19 cellular contexts compared by ENCODE assay signal in the genomic region with DNA sequence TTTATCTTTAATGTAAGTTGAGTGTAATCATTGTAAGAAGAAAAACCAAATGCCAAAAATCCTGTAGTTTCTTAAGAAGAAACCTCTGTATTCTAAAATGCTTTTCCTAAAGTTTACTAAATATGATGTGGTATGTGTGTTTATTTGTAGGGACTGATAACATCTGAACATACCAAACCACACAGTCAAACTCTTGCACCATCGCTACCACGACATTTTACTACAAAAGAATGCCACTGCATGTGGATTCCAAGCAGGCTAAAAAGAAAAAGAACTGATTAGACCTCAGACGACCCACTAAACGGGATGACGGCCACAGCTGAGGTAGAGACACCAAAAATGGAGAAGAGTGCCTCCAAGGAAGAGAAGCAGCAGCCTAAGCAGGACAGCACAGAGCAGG. TPM values are rescaled to one million over a fixed set of nuclear protein-coding genes. Genes with fewer than 3 reads are reported as not detected.
DNase-seq lines count a peak whose midpoint lies in the region; ATAC-seq, FAIRE-seq and TF ChIP-seq lines count a peak whose summit lies in the region.
"Had no signal": no experiment of that assay in that cellular context is flagged by ENCODE, and none has a peak within 500 bp of the region (broad histone marks: within the 10 kb centered on the region; RNA-seq: fewer than 3 reads in every experiment).

No MANE protein-coding gene starts in this region.

- no peaks in the 10 kb centered on the region for H4K20me1 ChIP-seq in IMR-90 (ENCODE audit: insufficient read depth, low read length)
- H4K20me1 ChIP-seq in H1 (replicated peaks in 1 of 2; ENCODE audit: control insufficient read depth in 1 of 2, insufficient read depth in 2 of 2, low read length in 2 of 2) = no peaks in the 10 kb centered on the region
- no peaks in the 10 kb centered on the region for H4K20me1 ChIP-seq in neural progenitor cell (ENCODE audit: low read depth)
- H4K20me1 ChIP-seq: BLaER1 had no signal

- H3K23ac ChIP-seq in IMR-90 (ENCODE audit: low read depth, low read length) (no peak overlapping the region), H1 (ENCODE audit: insufficient read length) (no peak overlapping the region), mesendoderm (ENCODE audit: low read length) (no peak overlapping the region)

- no peak overlapping the region for H2AK9ac ChIP-seq in IMR-90 (replicated peaks; ENCODE audit: low read depth, low read length, poor library complexity)

- H2BK20ac ChIP-seq in IMR-90 (ENCODE audit: low read depth, low read length) (no peak overlapping the region), H1 (ENCODE audit: low read length) (no peak overlapping the region)

- TF ChIP-seq RAD21 in IMR-90 (IDR thresholded peaks at IDR 0.05; ENCODE audit: low read length) (no peak), H1 (IDR thresholded peaks at IDR 0.05 in 1 of 2, conservative IDR thresholded peaks at IDR 0.05 in 1 of 2; ENCODE audit: low read depth in 2 of 2, low read length in 2 of 2) (no peak)

- H3K4me2 ChIP-seq in IMR-90 (ENCODE audit: low read depth, low read length) (no peak overlapping the region), H1 (ENCODE audit: insufficient read depth in 1 of 2, low read depth in 2 of 2, low read length in 2 of 2) (no peak overlapping the region), mesendoderm (ENCODE audit: low read length) (no peak overlapping the region), neural progenitor cell (no peak overlapping the region)
- H3K4me2 ChIP-seq: BLaER1, KMS-11 had no signal

- no peak for TF ChIP-seq EP300 in H1 (IDR thresholded peaks at IDR 0.05; ENCODE audit: borderline replicate concordance in 1 of 2, low read depth in 2 of 2, low read length in 2 of 2)

- H2BK15ac ChIP-seq in IMR-90 (ENCODE audit: low read depth, low read length) (no peak overlapping the region), H1 (ENCODE audit: low read length) (no peak overlapping the region), mesendoderm (replicated peaks; ENCODE audit: low read depth) (no peak overlapping the region)

- CTCF ChIA-PET in IMR-90 (lab: Yijun Ruan, JAX) = no interaction called here
- CTCF ChIA-PET in H1 (lab: Charles Lee; ENCODE audit: partially characterized antibody) = no interaction called here

- no peak overlapping the region for H3K4me3 Mint-ChIP-seq in neural progenitor cell
- H3K4me3 Mint-ChIP-seq: CD8-positive, alpha-beta memory T cell had no signal

- no peaks in the 10 kb centered on the region for H3K36me3 ChIP-seq in IMR-90 (ENCODE audit: control insufficient read depth, insufficient read depth, low read length)
- no peaks in the 10 kb centered on the region for H3K36me3 ChIP-seq in H1 (ENCODE audit: control insufficient read depth in 2 of 4, insufficient read depth in 4 of 4, low read length in 3 of 4)
- H3K36me3 ChIP-seq in mesendoderm (ENCODE audit: control insufficient read depth, insufficient read depth, low read length) = no peaks in the 10 kb centered on the region
- H3K36me3 ChIP-seq in neural progenitor cell = no peaks in the 10 kb centered on the region
- H3K36me3 ChIP-seq: BLaER1 had no signal

- H2AFZ ChIP-seq in IMR-90 (replicated peaks; ENCODE audit: low read length, poor library complexity) = peak overlapping the region; percentile 5
- no peak overlapping the region for H2AFZ ChIP-seq in H1 (ENCODE audit: low read length)
- no peak overlapping the region for H2AFZ ChIP-seq in neural progenitor cell (replicated peaks)

- H3K9me3 Mint-ChIP-seq in neural progenitor cell = no peaks in the 10 kb centered on the region
- H3K9me3 Mint-ChIP-seq: CD8-positive, alpha-beta memory T cell had no signal

- no peak overlapping the region for H3K27ac Mint-ChIP-seq in neural progenitor cell
- H3K27ac Mint-ChIP-seq: CD8-positive, alpha-beta memory T cell had no signal

- WGBS in IMR-90 (ENCODE audit: extremely low coverage in 2 of 2, insufficient read length in 1 of 2), 2 experiments = 60% methylated on average over 2 of the region's 5 CpGs; no CpG with 5 or more reads in 1 of the 2 experiments
- WGBS in H1 (ENCODE audit: extremely low coverage in 1 of 2, insufficient coverage in 1 of 2, insufficient read length in 1 of 2, insufficient replicate concordance in 2 of 2, low coverage in 1 of 2, low lambda C conversion rate in 2 of 2, missing lambda C conversion rate in 1 of 2), 2 experiments = 87% methylated on average over 5 of the region's 5 CpGs; no CpG with 5 or more reads in 1 of the 2 experiments
- WGBS in mesendoderm (ENCODE audit: extremely low coverage, insufficient coverage, low lambda C conversion rate) = no CpG with 5 or more reads among the region's 5 CpGs

- H3K23me2 ChIP-seq in H1 (ENCODE audit: low read depth, low read length) = no peaks in the 10 kb centered on the region

- in situ Hi-C loops in IMR-90 (cut with MboI; ENCODE audit: low sequenced_read_pairs) = no loop called here

- H3K79me2 ChIP-seq in H1 (ENCODE audit: control insufficient read depth in 1 of 2, insufficient read depth in 2 of 2, low read length in 2 of 2) (no peaks in the 10 kb centered on the region), mesendoderm (ENCODE audit: control insufficient read depth, insufficient read depth, low read length) (no peaks in the 10 kb centered on the region), neural progenitor cell (ENCODE audit: low read depth) (no peaks in the 10 kb centered on the region)

- no peak overlapping the region for H4K91ac ChIP-seq in IMR-90 (ENCODE audit: insufficient read depth, low read depth, low read length)
- no peak overlapping the region for H4K91ac ChIP-seq in H1 (replicated peaks; ENCODE audit: insufficient read length, low read length)

- H3K9me1 ChIP-seq in IMR-90 (ENCODE audit: insufficient read depth, low read length) = no peaks in the 10 kb centered on the region

- H4K5ac ChIP-seq in IMR-90 (ENCODE audit: low read depth, low read length) = no peak overlapping the region
- H4K5ac ChIP-seq in H1 (ENCODE audit: insufficient read length, low read depth, low read length) = no peak overlapping the region
- H4K5ac ChIP-seq in mesendoderm (ENCODE audit: low read length) = no peak overlapping the region

- H3K4me1 ChIP-seq in IMR-90 (ENCODE audit: control insufficient read depth, insufficient read depth, low read length) (no peaks in the 10 kb centered on the region), H1 (replicated peaks in 1 of 4; ENCODE audit: control insufficient read depth in 3 of 4, insufficient read depth in 4 of 4, low read length in 3 of 4) (no peaks in the 10 kb centered on the region), mesendoderm (ENCODE audit: control insufficient read depth, low read depth, low read length) (peaks cover 2% of the 10 kb centered on the region), neural progenitor cell (peaks cover 7% of the 10 kb centered on the region)
- H3K4me1 ChIP-seq: BLaER1 had no signal

- no peaks in the 10 kb centered on the region for H3K9me3 ChIP-seq in IMR-90 (ENCODE audit: control insufficient read depth, insufficient read depth, low read length)
- no peaks in the 10 kb centered on the region for H3K9me3 ChIP-seq in H1 (ENCODE audit: insufficient read depth in 2 of 2, low read depth in 1 of 2, low read length in 1 of 2)
- no peaks in the 10 kb centered on the region for H3K9me3 ChIP-seq in neural progenitor cell (ENCODE audit: low read depth)
- H3K9me3 ChIP-seq: BLaER1 had no signal

- FAIRE-seq in H1 (lab: Jason Lieb, UNC) = no peak
- FAIRE-seq: GM18507, RCC 7860 had no signal

- H3K79me1 ChIP-seq in IMR-90 (ENCODE audit: low read depth in 1 of 2, low read length in 2 of 2) (no peaks in the 10 kb centered on the region), H1 (ENCODE audit: low read depth, low read length) (no peaks in the 10 kb centered on the region), mesendoderm (ENCODE audit: low read length) (no peaks in the 10 kb centered on the region)

- no peaks in the 10 kb centered on the region for H3F3A ChIP-seq in neural progenitor cell (ENCODE audit: low read depth)

- H3K4me1 Mint-ChIP-seq in neural progenitor cell = no peaks in the 10 kb centered on the region
- H3K4me1 Mint-ChIP-seq: CD8-positive, alpha-beta memory T cell had no signal

- intact Hi-C loops in IMR-90 (cut with micrococcal nuclease) = no loop called here

- no peak for TF ChIP-seq POLR2A in IMR-90 (IDR thresholded peaks at IDR 0.05; ENCODE audit: low read depth, low read length)
- TF ChIP-seq POLR2A in H1 (IDR thresholded peaks at IDR 0.05; ENCODE audit: control extremely low read depth in 1 of 2, low read depth in 2 of 2, low read length in 2 of 2) = no peak

- H4K8ac ChIP-seq in IMR-90 (ENCODE audit: low read depth in 2 of 2, low read length in 2 of 2) = no peak overlapping the region
- no peak overlapping the region for H4K8ac ChIP-seq in H1 (ENCODE audit: extremely low read depth, insufficient read depth, low read length)
- H4K8ac ChIP-seq in mesendoderm (ENCODE audit: low read depth, low read length) = no peak overlapping the region

- H3K9ac ChIP-seq in IMR-90 (ENCODE audit: low read depth, low read length) = no peak overlapping the region
- no peak overlapping the region for H3K9ac ChIP-seq in H1 (replicated peaks in 1 of 4; ENCODE audit: extremely low read depth in 1 of 4, low read depth in 3 of 4, low read length in 3 of 4)
- no peak overlapping the region for H3K9ac ChIP-seq in mesendoderm (ENCODE audit: low read length)
- H3K9ac ChIP-seq in neural progenitor cell = no peak overlapping the region
- H3K9ac ChIP-seq: BLaER1, KMS-11 had no signal

- H2BK120ac ChIP-seq in IMR-90 (ENCODE audit: low read depth, low read length) (no peak overlapping the region), H1 (replicated peaks; ENCODE audit: low read depth, low read length) (no peak overlapping the region), mesendoderm (ENCODE audit: low read depth, low read length) (no peak overlapping the region)

- H3K36me3 Mint-ChIP-seq in neural progenitor cell = no peaks in the 10 kb centered on the region
- H3K36me3 Mint-ChIP-seq: CD8-positive, alpha-beta memory T cell had no signal

- H3K4ac ChIP-seq in IMR-90 (ENCODE audit: low read depth, low read length) (no peak overlapping the region), H1 (replicated peaks; ENCODE audit: insufficient read length, low read depth, low read length) (no peak overlapping the region), mesendoderm (ENCODE audit: low read depth, low read length) (no peak overlapping the region)

- no peak overlapping the region for H3K56ac ChIP-seq in IMR-90 (ENCODE audit: extremely low read depth, insufficient read depth, low read length)
- no peak overlapping the region for H3K56ac ChIP-seq in H1 (replicated peaks; ENCODE audit: insufficient read length, low read depth, low read length)
- no peak overlapping the region for H3K56ac ChIP-seq in mesendoderm (ENCODE audit: low read length)

- dilution Hi-C loops in IMR-90 (cut with HindIII; ENCODE audit: low sequenced_read_pairs, unreplicated experiment) = no loop called here

- no peaks in the 10 kb centered on the region for H3K27me3 Mint-ChIP-seq in neural progenitor cell (ENCODE audit: insufficient read depth, low read depth)

- POLR2A ChIA-PET in IMR-90 (lab: Charles Lee; ENCODE audit: unreplicated experiment) = no interaction called here
- POLR2A ChIA-PET in H1 (lab: Charles Lee; ENCODE audit: partially characterized antibody) = interaction anchor here (1.2 kb wide), 2 partner anchors 16 to 46 kb away, joined by 3 to 4 read pairs; no protein-coding TSS in a partner anchor

- H3K18ac ChIP-seq in IMR-90 (ENCODE audit: low read depth, low read length) = no peak overlapping the region
- no peak overlapping the region for H3K18ac ChIP-seq in H1 (ENCODE audit: extremely low read depth, low read length)
- no peak overlapping the region for H3K18ac ChIP-seq in mesendoderm (ENCODE audit: low read length)

- peak; percentile 53 for DNase-seq in EH (ENCODE audit: low read depth)
- peak; percentile 17 for DNase-seq in IMR-90
- DNase-seq in H1 (ENCODE audit: low read depth in 1 of 2, low spot score in 2 of 2) = no peak
- peak; percentile 35 for DNase-seq in mesendoderm
- no peak for DNase-seq in neural progenitor cell (ENCODE audit: low spot score)
- DNase-seq in DMS53 (lab: John Stamatoyannopoulos, UW) = no peak
- DNase-seq in activated T-cell treated with anti-CD3 and anti-CD28 coated beads, Interleukin-2, amount 50 U/mL, for 1 hour = no peak
- DNase-seq: ACHN; CD8-positive, alpha-beta memory T cell; MM.1S; NCI-H1105; NCI-H1930; NCI-H2171 treated with DMSO at 0.1 percent for 48 hours; NCI-H510A treated with DMSO at 0.1 percent for 48 hours; SIG-M5 had no signal

- H3K27ac ChIP-seq in IMR-90 (ENCODE audit: insufficient read depth, low read length) (no peak overlapping the region), H1 (ENCODE audit: low read depth, low read length) (no peak overlapping the region), mesendoderm (ENCODE audit: low read depth, low read length) (no peak overlapping the region), neural progenitor cell (no peak overlapping the region)
- H3K27ac ChIP-seq: BLaER1, KMS-11 had no signal

- 0 out of 2 replicates have a peak overlapping the region, but pooled peaks have one; percentile 23 for H2BK12ac ChIP-seq in H1 (ENCODE audit: low read depth, low read length)

- H3K27me3 ChIP-seq in IMR-90 (ENCODE audit: control insufficient read depth, insufficient read depth, low read length) = peaks cover 2% of the 10 kb centered on the region; the same call in 1 of the 2 replicates
- H3K27me3 ChIP-seq in H1 (replicated peaks in 1 of 4; ENCODE audit: control insufficient read depth in 3 of 4, extremely low read depth in 1 of 4, insufficient read depth in 3 of 4, low read length in 3 of 4) = no peaks in the 10 kb centered on the region
- H3K27me3 ChIP-seq in mesendoderm (ENCODE audit: insufficient read depth, low read length, poor library complexity) = no peaks in the 10 kb centered on the region
- no peaks in the 10 kb centered on the region for H3K27me3 ChIP-seq in neural progenitor cell

- ATAC-seq in IMR-90 (ENCODE audit: low read depth) = peak; percentile 35; the same call in 1 of the 2 replicates

- H3K4me3 ChIP-seq in IMR-90 (ENCODE audit: insufficient read depth, low read depth, low read length) = no peak overlapping the region
- no peak overlapping the region for H3K4me3 ChIP-seq in H1 (ENCODE audit: extremely low read depth in 1 of 4, insufficient read depth in 2 of 4, low read depth in 3 of 4, low read length in 4 of 4)
- no peak overlapping the region for H3K4me3 ChIP-seq in mesendoderm (ENCODE audit: low read length)
- no peak overlapping the region for H3K4me3 ChIP-seq in neural progenitor cell
- H3K4me3 ChIP-seq: BLaER1 had no signal

- H3K14ac ChIP-seq in IMR-90 (replicated peaks; ENCODE audit: low read depth, low read length) (no peak overlapping the region), H1 (ENCODE audit: insufficient read length) (no peak overlapping the region)

- no TSS peak for BruUV-seq in IMR-90 (replicated peaks; lab: Mats Ljungman, UMichigan)

- H2BK5ac ChIP-seq in IMR-90 (ENCODE audit: low read depth, low read length, poor library complexity, severe bottlenecking) = no peak overlapping the region
- no peak overlapping the region for H2BK5ac ChIP-seq in H1 (ENCODE audit: low read depth, low read length)
- no peak overlapping the region for H2BK5ac ChIP-seq in mesendoderm (ENCODE audit: low read length)

- H2AK5ac ChIP-seq in IMR-90 (ENCODE audit: low read depth, low read length) (no peak overlapping the region), H1 (ENCODE audit: low read depth, low read length) (no peak overlapping the region), mesendoderm (ENCODE audit: low read length) (no peak overlapping the region)

- TF ChIP-seq CTCF in IMR-90 (conservative IDR thresholded peaks at IDR 0.05; ENCODE audit: low read depth, low read length) (no peak), H1 (IDR thresholded peaks at IDR 0.05; ENCODE audit: control extremely low read depth in 1 of 3, insufficient read depth in 1 of 3, low read depth in 1 of 3, low read length in 3 of 3) (no peak), neural progenitor cell (IDR thresholded peaks at IDR 0.05) (no peak)

RNA-seq across cellular contexts. Expression of gene LAS1L, which starts 46.1 kb away (rescaled TPM):
- total RNA-seq in IMR-90 (2012; rRNA removed) (22.8 and 27.5 TPM in 2 replicates), neural progenitor cell (ENCODE audit: low replicate concordance) (45.9 and 56.2 TPM in 2 replicates)
- polyA plus RNA-seq in IMR-90 (2012; rRNA removed) (28.2 and 29.2 TPM in 2 replicates), H1 (2011; rRNA removed) (39.5 and 49.4 TPM in 2 replicates)
- polyA plus RNA-seq in IMR-90 (2012; cell fraction: cytosol; rRNA removed) = 13.5 and 18.0 TPM in 2 replicates
- polyA plus RNA-seq in IMR-90 (2012; cell fraction: nucleus; rRNA removed; ENCODE audit: low replicate concordance) = 26.5 and 54.3 TPM in 2 replicates
- total RNA-seq in H1 (2021; fragmentation: NEBNext Ultra II Directional; extraction: Animal tissue kit (Norgen Biotek cat#: 25700)) = 61.6 and 65.0 TPM in 2 replicates
- 70.3 TPM for polyA plus RNA-seq in H1 (2011; cell fraction: cytosol; rRNA removed)
- 50.5 TPM for polyA plus RNA-seq in H1 (2011; cell fraction: nucleus; rRNA removed)
- 55.4 to 71.4 TPM (median 69.2 TPM) in 4 replicates for polyA plus RNA-seq in H1 (2012, experiment 1 of 2)
- 33.5 TPM for polyA plus RNA-seq in H1 (2012, experiment 2 of 2)
- 30.4 TPM for polyA plus RNA-seq in H1 (2013, experiment 1 of 2)
- 30.8 TPM for polyA plus RNA-seq in H1 (2013, experiment 2 of 2)
- polyA minus RNA-seq in H1 (2011; rRNA and poly(A)+ RNA removed) = 37.3 and 44.5 TPM in 2 replicates
- polyA minus RNA-seq in H1 (2011; cell fraction: cytosol; rRNA and poly(A)+ RNA removed) = 21.1 TPM
- 27.1 TPM for polyA minus RNA-seq in H1 (2011; cell fraction: nucleus; rRNA and poly(A)+ RNA removed)
- polyA plus RNA-seq in mesendoderm (2013, experiment 1 of 2) = 41.3 TPM
- 42.3 TPM for polyA plus RNA-seq in mesendoderm (2013, experiment 2 of 2)

Comparison
In these comparisons a context has a peak if more than half of its experiments do, and no peak if none do; other contexts are left out.
1. DNase-seq: peak in EH (single experiment), IMR-90 (single experiment) and mesendoderm (single experiment); none in H1 (0 of 2), neural progenitor cell (single experiment), DMS53 (single experiment) and activated T-cell treated with anti-CD3 and anti-CD28 coated beads, Interleukin-2, amount 50 U/mL, for 1 hour (single experiment).